ENCODE assay signal across 10 cellular contexts in genomic region chr1:234619794-234620247, GRCh38. TPM values are rescaled to one million over a fixed set of nuclear protein-coding genes. Genes with fewer than 3 reads are reported as not detected.
A peak's percentile ranks its signal among the peaks of the same experiment; 100 is the strongest.
DNase-seq lines count a peak whose midpoint lies in the region; ATAC-seq and TF ChIP-seq lines count a peak whose summit lies in the region.
"Had no signal": no experiment of that assay in that cellular context is flagged by ENCODE, and none has a peak within 500 bp of the region (broad histone marks: within the 10 kb centered on the region; RNA-seq: fewer than 3 reads in every experiment).

No MANE protein-coding gene starts in this region.

- H3K9me3 ChIP-seq in breast epithelium (no peaks in the 10 kb centered on the region), neural progenitor cell (ENCODE audit: low read depth) (no peaks in the 10 kb centered on the region)

- TF ChIP-seq POLR2A in breast epithelium (IDR thresholded peaks at IDR 0.05) = no peak

- no peak overlapping the region for H2AFZ ChIP-seq in neural progenitor cell (replicated peaks)

- H3K27me3 ChIP-seq in breast epithelium (no peaks in the 10 kb centered on the region), neural progenitor cell (no peaks in the 10 kb centered on the region), foreskin keratinocyte (no peaks in the 10 kb centered on the region)
- H3K27me3 ChIP-seq: cardiac muscle cell had no signal

- peak overlapping the region; percentile 53 to 100 for H3K27ac ChIP-seq in breast epithelium
- no peak overlapping the region for H3K27ac ChIP-seq in neural progenitor cell
- H3K27ac ChIP-seq in foreskin keratinocyte = no peak overlapping the region

- H3K4me3 Mint-ChIP-seq in neural progenitor cell = no peak overlapping the region

- peak overlapping the region; percentile 11 for H3K27ac Mint-ChIP-seq in neural progenitor cell

- H3K4me3 ChIP-seq in breast epithelium (no peak overlapping the region), neural progenitor cell (no peak overlapping the region)
- H3K4me3 ChIP-seq: cardiac muscle cell had no signal

- H4K20me1 ChIP-seq in neural progenitor cell (ENCODE audit: low read depth) = no peaks in the 10 kb centered on the region

- DNase-seq in NCI-H2171 treated with DMSO at 0.1 percent for 48 hours (lab: John Stamatoyannopoulos, UW) (peak; percentile 97), breast epithelium (ENCODE audit: low spot score in 2 of 2) (no peak), neural progenitor cell (ENCODE audit: low spot score) (no peak), anterior cingulate cortex (lab: John Stamatoyannopoulos, UW) (no peak), foreskin keratinocyte (no peak)
- DNase-seq: islet precursor cell had no signal

- TF ChIP-seq CTCF in breast epithelium (IDR thresholded peaks at IDR 0.05) = no peak
- no peak for TF ChIP-seq CTCF in neural progenitor cell (IDR thresholded peaks at IDR 0.05)
- TF ChIP-seq CTCF in foreskin keratinocyte (conservative IDR thresholded peaks at IDR 0.05) = no peak

- ATAC-seq in GM18861 (IDR thresholded peaks at IDR 0.05; ENCODE audit: unreplicated experiment) (peak; percentile 56), GM19328 (IDR thresholded peaks at IDR 0.05; ENCODE audit: unreplicated experiment) (no peak), GM18502 (IDR thresholded peaks at IDR 0.05; ENCODE audit: poor library complexity, unreplicated experiment) (no peak), foreskin keratinocyte (no peak)

- peaks cover 31% of the 10 kb centered on the region for H3K4me1 Mint-ChIP-seq in neural progenitor cell

- H3K36me3 ChIP-seq in breast epithelium (no peaks in the 10 kb centered on the region), neural progenitor cell (no peaks in the 10 kb centered on the region)
- H3K36me3 ChIP-seq: cardiac muscle cell had no signal

- H3K4me1 ChIP-seq in breast epithelium (peaks cover 3 to 14% of the 10 kb centered on the region in 2 donors), neural progenitor cell (peaks cover 22% of the 10 kb centered on the region), foreskin keratinocyte (peaks cover 36% of the 10 kb centered on the region)

- no peaks in the 10 kb centered on the region for H3K9me3 Mint-ChIP-seq in neural progenitor cell

- peaks cover 7% of the 10 kb centered on the region for H3K27me3 Mint-ChIP-seq in neural progenitor cell (ENCODE audit: insufficient read depth, low read depth)

- no peak overlapping the region for H3K4me2 ChIP-seq in neural progenitor cell

- H3K79me2 ChIP-seq in neural progenitor cell (ENCODE audit: low read depth) = no peaks in the 10 kb centered on the region

- H3K9ac ChIP-seq in neural progenitor cell = no peak overlapping the region

- no peaks in the 10 kb centered on the region for H3F3A ChIP-seq in neural progenitor cell (ENCODE audit: low read depth)

- H3K36me3 Mint-ChIP-seq in neural progenitor cell = no peaks in the 10 kb centered on the region

- intact Hi-C loops in breast epithelium (cut with DNase I; ENCODE audit: low total_unique reads) = no loop called here

RNA-seq across cellular contexts. Expression of gene IRF2BP2, which starts 9.8 kb away (rescaled TPM):
- total RNA-seq in breast epithelium (100 to 1,000 TPM in 1 of 3 donors, 10 to 100 TPM in 2; 60.3 to 108 (median 84.9) TPM), neural progenitor cell (ENCODE audit: low replicate concordance) (21.2 and 22.9 TPM in 2 replicates), foreskin keratinocyte (103 and 108 TPM in 2 replicates)
- polyA plus RNA-seq in foreskin keratinocyte = 42.9 and 52.8 TPM in 2 replicates

Comparison
In these comparisons a context has a peak if more than half of its experiments do, and no peak if none do; other contexts are left out.
1. H3K27ac ChIP-seq: peak in breast epithelium (2 of 2); none in neural progenitor cell (single experiment) and foreskin keratinocyte (single experiment).